ENCODE assay signal across 19 cellular contexts in genomic region chr13:94228781-94229180, GRCh38.
DNase-seq lines count a peak whose midpoint lies in the region; ATAC-seq, FAIRE-seq and TF ChIP-seq lines count a peak whose summit lies in the region.
"Had no signal": no experiment of that assay in that cellular context is flagged by ENCODE, and none has a peak within 500 bp of the region (broad histone marks: within the 10 kb centered on the region; RNA-seq: fewer than 3 reads in every experiment).

No MANE protein-coding gene starts in this region.

- no peaks in the 10 kb centered on the region for H3K79me2 ChIP-seq in osteoblast (ENCODE audit: insufficient read depth, low read length)

- H3K27me3 ChIP-seq in osteoblast (ENCODE audit: insufficient read depth, low read length): no peaks in the 10 kb centered on the region

- peak overlapping the region; percentile 67 for H3K27ac ChIP-seq in osteoblast (ENCODE audit: low read depth, low read length)
- H3K27ac ChIP-seq: 22Rv1 had no signal

- H2AFZ ChIP-seq in osteoblast (ENCODE audit: low read length): no peak overlapping the region

- no peaks in the 10 kb centered on the region for H4K20me1 ChIP-seq in osteoblast (ENCODE audit: insufficient read depth, low read length)

- ATAC-seq in HG03521 (IDR thresholded peaks at IDR 0.05; ENCODE audit: unreplicated experiment) (no peak), HG03135 (IDR thresholded peaks at IDR 0.05; ENCODE audit: unreplicated experiment) (no peak)

- H3K9me3 ChIP-seq in osteoblast (ENCODE audit: low read depth, low read length): no peaks in the 10 kb centered on the region

- TF ChIP-seq CTCF in astrocyte of the spinal cord (IDR thresholded peaks at IDR 0.05; ENCODE audit: low read depth, low read length) (no peak), fibroblast of villous mesenchyme (IDR thresholded peaks at IDR 0.05; ENCODE audit: insufficient read depth, low read depth, low read length) (no peak), osteoblast (IDR thresholded peaks at IDR 0.05; ENCODE audit: extremely low read depth, low read depth, low read length) (no peak)

- no peak for FAIRE-seq in RCC 7860 (lab: Jason Lieb, UNC)
- FAIRE-seq: GM19239, HTR-8/SVneo had no signal

- DNase-seq in DMS 273 (lab: John Stamatoyannopoulos, UW; ENCODE audit: unreplicated experiment) (peak; percentile 0), DMS 273 treated with DMSO at 0.1 percent for 48 hours (lab: John Stamatoyannopoulos, UW) (no peak), astrocyte of the spinal cord (ENCODE audit: low read depth, low spot score) (peak; percentile 14), fibroblast of villous mesenchyme (ENCODE audit: low read depth) (peak; percentile 12), osteoblast (ENCODE audit: insufficient read length, low spot score, missing footprints) (peak; percentile 66), RCC 7860 (ENCODE audit: low spot score) (no peak)
- DNase-seq: C1 segment of cervical spinal cord; HCEC 1CT; NCI-H1092 treated with DMSO at 0.1 percent for 48 hours; NCI-H1694 treated with DMSO at 0.1 percent for 48 hours; NCI-H345; NCI-H526 treated with DMSO at 0.1 percent for 48 hours; NK-92 treated with Interleukin-12 subunit alpha and Interleukin-12 subunit beta, amount 100 ng/mL, for 24 hours; OCI-M1 had no signal

- H3K4me1 ChIP-seq in osteoblast (ENCODE audit: insufficient read depth, low read length): peaks cover 17% of the 10 kb centered on the region

- H3K36me3 ChIP-seq in osteoblast (ENCODE audit: insufficient read depth, low read length): no peaks in the 10 kb centered on the region

- no peak overlapping the region for H3K4me2 ChIP-seq in osteoblast (ENCODE audit: insufficient read depth, low read length)

- H3K4me3 ChIP-seq in astrocyte of the spinal cord (ENCODE audit: low read depth, low read length) (no peak overlapping the region), fibroblast of villous mesenchyme (ENCODE audit: low read depth, low read length) (no peak overlapping the region), osteoblast (ENCODE audit: insufficient read depth, low read length) (no peak overlapping the region)

- in situ Hi-C loops in astrocyte of the spinal cord (cut with HindIII; ENCODE audit: low sequenced_read_pairs): no loop called here

Comparison
In these comparisons a context has a peak if more than half of its experiments do, and no peak if none do; other contexts are left out.
1. DNase-seq: peak in DMS 273 (single experiment), astrocyte of the spinal cord (single experiment), fibroblast of villous mesenchyme (single experiment) and osteoblast (single experiment); none in DMS 273 treated with DMSO at 0.1 percent for 48 hours (single experiment) and RCC 7860 (single experiment).